Comparison of ENCODE assay signal across 25 cellular contexts in genomic region chr2:36469701-36470100, GRCh38.
DNase-seq lines count a peak whose midpoint lies in the region; ATAC-seq and TF ChIP-seq lines count a peak whose summit lies in the region.
"Had no signal": no experiment of that assay in that cellular context is flagged by ENCODE, and none has a peak within 500 bp of the region (broad histone marks: within the 10 kb centered on the region; RNA-seq: fewer than 3 reads in every experiment).

No MANE protein-coding gene starts in this region.

- peaks cover 46 to 62% of the 10 kb centered on the region in 2 experiments for H3K79me1 ChIP-seq in IMR-90 (ENCODE audit: low read depth in 1 of 2, low read length in 2 of 2)

- POLR2A ChIA-PET in IMR-90 (lab: Charles Lee; ENCODE audit: unreplicated experiment): no interaction called here

- H3K23ac ChIP-seq in IMR-90 (ENCODE audit: low read depth, low read length): no peak overlapping the region

- H2BK20ac ChIP-seq in IMR-90 (ENCODE audit: low read depth, low read length): no peak overlapping the region

- TF ChIP-seq CTCF in IMR-90 (conservative IDR thresholded peaks at IDR 0.05; ENCODE audit: low read depth, low read length): no peak
- TF ChIP-seq CTCF in brain microvascular endothelial cell (IDR thresholded peaks at IDR 0.05; ENCODE audit: low read depth, low read length, missing control alignments): no peak
- no peak for TF ChIP-seq CTCF in nephron (IDR thresholded peaks at IDR 0.05; ENCODE audit: unreplicated experiment in 3 of 3)
- TF ChIP-seq CTCF in tibial artery (IDR thresholded peaks at IDR 0.05): no peak
- TF ChIP-seq CTCF in adrenal gland (IDR thresholded peaks at IDR 0.05): no peak

- peak overlapping the region in 1 of 2 experiments; percentile 84; a peak in 1 of 4 replicates for H4K8ac ChIP-seq in IMR-90 (ENCODE audit: low read depth in 2 of 2, low read length in 2 of 2)

- dilution Hi-C loops in IMR-90 (cut with HindIII; ENCODE audit: low sequenced_read_pairs, unreplicated experiment): no loop called here

- H3K18ac ChIP-seq in IMR-90 (ENCODE audit: low read depth, low read length): peak overlapping the region; percentile 56; the same call in 1 of the 2 replicates

- no peak overlapping the region for H3K14ac ChIP-seq in IMR-90 (replicated peaks; ENCODE audit: low read depth, low read length)

- no peak for DNase-seq in IMR-90
- DNase-seq in brain microvascular endothelial cell: no peak
- DNase-seq in tibial artery: no peak
- DNase-seq in effector CD4-positive, alpha-beta T cell: no peak
- no peak for DNase-seq in Karpas-422
- DNase-seq in adrenal gland: no peak
- DNase-seq: activated naive CD4-positive, alpha-beta T cell treated with anti-CD3 and anti-CD28 coated beads, Interleukin-2, amount 10 ng/mL, durations not matched to agents 7 days and 5 days; activated T-cell treated with anti-CD3 and anti-CD28 coated beads, Interleukin-2, amount 50 U/mL, for 72 hours; AML-193; aorta; cerebellar nuclear complex; DMS79; erythroblast; kidney; NCI-H187; NCI-H226; OCI-M1; ovary; SHP77; stimulated activated CD4-positive, alpha-beta T cell treated with anti-CD3 and anti-CD28 coated beads, Interleukin-15, amount 100 ng/mL, for 24 hours; substantia nigra; T-cell had no signal

- ATAC-seq in IMR-90 (ENCODE audit: low read depth): no peak
- ATAC-seq: activated T-cell treated with anti-CD3 and anti-CD28 coated beads, Interleukin-2, amount 50 U/mL, for 72 hours; T-cell had no signal

- no peak overlapping the region for H4K91ac ChIP-seq in IMR-90 (ENCODE audit: insufficient read depth, low read depth, low read length)

- H4K5ac ChIP-seq in IMR-90 (ENCODE audit: low read depth, low read length): peak overlapping the region; percentile 76; the same call in 1 of the 2 replicates

- H3K4me1 ChIP-seq in IMR-90 (ENCODE audit: control insufficient read depth, insufficient read depth, low read length) (peaks cover 14% of the 10 kb centered on the region), tibial artery (peaks cover 0 to 64% (median 24%) of the 10 kb centered on the region in 4 donors), Karpas-422 (ENCODE audit: low read length) (no peaks in the 10 kb centered on the region), adrenal gland (replicated peaks in 1 of 2) (no peaks in the 10 kb centered on the region)

- peaks cover 13% of the 10 kb centered on the region for H3K9me1 ChIP-seq in IMR-90 (ENCODE audit: insufficient read depth, low read length)

- CTCF ChIA-PET in IMR-90 (lab: Yijun Ruan, JAX): no interaction called here

- no peak overlapping the region for H3K56ac ChIP-seq in IMR-90 (ENCODE audit: extremely low read depth, insufficient read depth, low read length)

- WGBS in IMR-90 (ENCODE audit: extremely low coverage in 2 of 2, insufficient read length in 1 of 2), 2 experiments: no CpG with 5 or more reads among the region's 3 CpGs
- 64 to 69% (median 67%) methylated on average over 3 of the region's 3 CpGs for WGBS in adrenal gland, 4 donors

- H4K20me1 ChIP-seq in IMR-90 (ENCODE audit: insufficient read depth, low read length): peaks cover 9% of the 10 kb centered on the region; the same call in 1 of the 2 replicates
- H4K20me1 ChIP-seq in Karpas-422 (ENCODE audit: insufficient read depth, low read depth, low read length): no peaks in the 10 kb centered on the region

- H3K27me3 Mint-ChIP-seq in nephron (ENCODE audit: low read depth): no peaks in the 10 kb centered on the region
- H3K27me3 Mint-ChIP-seq: activated naive CD4-positive, alpha-beta T cell treated with anti-CD3 and anti-CD28 coated beads, Interleukin-2, amount 10 ng/mL, durations not matched to agents 7 days and 5 days; T-cell had no signal

- peaks cover 15% of the 10 kb centered on the region for H3K9me3 ChIP-seq in IMR-90 (ENCODE audit: control insufficient read depth, insufficient read depth, low read length)
- H3K9me3 ChIP-seq in tibial artery: peaks cover 0 to 3% (median 0%) of the 10 kb centered on the region in 3 donors
- H3K9me3 ChIP-seq in Karpas-422 (ENCODE audit: low read length): no peaks in the 10 kb centered on the region; the same call in 1 of the 2 replicates
- no peaks in the 10 kb centered on the region for H3K9me3 ChIP-seq in adrenal gland (replicated peaks in 1 of 3)
- H3K9me3 ChIP-seq: ovary had no signal

- H3K4me2 ChIP-seq in IMR-90 (ENCODE audit: low read depth, low read length) (no peak overlapping the region), Karpas-422 (ENCODE audit: low read depth, low read length, poor library complexity, severe bottlenecking) (no peak overlapping the region)

- intact Hi-C loops in IMR-90 (cut with micrococcal nuclease): no loop called here
- intact Hi-C loops in tibial artery (cut with DNase I; ENCODE audit: low total_unique reads): no loop called here
- intact Hi-C loops in adrenal gland (cut with DNase I): loop anchor here in 1 of 2 donors (10.0 kb wide), 1 partner anchor 115 kb away; the partner anchor contains the start of gene CRIM1

- H3K4me1 Mint-ChIP-seq in nephron: peaks cover 18% of the 10 kb centered on the region
- H3K4me1 Mint-ChIP-seq: activated naive CD4-positive, alpha-beta T cell treated with anti-CD3 and anti-CD28 coated beads, Interleukin-2, amount 10 ng/mL, durations not matched to agents 7 days and 5 days; T-cell had no signal

- no peak overlapping the region for H3K9ac ChIP-seq in IMR-90 (ENCODE audit: low read depth, low read length)
- no peak overlapping the region for H3K9ac ChIP-seq in Karpas-422 (ENCODE audit: low read length)

- H3K27ac ChIP-seq in IMR-90 (ENCODE audit: insufficient read depth, low read length) (no peak overlapping the region; the same call in 1 of the 2 replicates), brain microvascular endothelial cell (peak overlapping the region; percentile 61), tibial artery (peak overlapping the region; percentile 69 to 79), Karpas-422 (ENCODE audit: low read length) (no peak overlapping the region), adrenal gland (no peak overlapping the region)
- H3K27ac ChIP-seq: ovary had no signal

- H2AK5ac ChIP-seq in IMR-90 (ENCODE audit: low read depth, low read length): no peak overlapping the region; the same call in none of the 2 replicates

- H2AK9ac ChIP-seq in IMR-90 (replicated peaks; ENCODE audit: low read depth, low read length, poor library complexity): no peak overlapping the region

- H2BK5ac ChIP-seq in IMR-90 (ENCODE audit: low read depth, low read length, poor library complexity, severe bottlenecking): peak overlapping the region; percentile 81

- no peak overlapping the region for H3K4me3 Mint-ChIP-seq in nephron
- H3K4me3 Mint-ChIP-seq: activated naive CD4-positive, alpha-beta T cell treated with anti-CD3 and anti-CD28 coated beads, Interleukin-2, amount 10 ng/mL, durations not matched to agents 7 days and 5 days; activated T-cell treated with anti-CD3 and anti-CD28 coated beads, Interleukin-2, amount 50 U/mL, for 72 hours; T-cell had no signal

- peaks cover under 1% of the 10 kb centered on the region for H3K9me3 Mint-ChIP-seq in nephron

- H2BK120ac ChIP-seq in IMR-90 (ENCODE audit: low read depth, low read length): peak overlapping the region; percentile 63; the same call in 1 of the 2 replicates

- H3K36me3 ChIP-seq in IMR-90 (ENCODE audit: control insufficient read depth, insufficient read depth, low read length) (peaks cover 42% of the 10 kb centered on the region), brain microvascular endothelial cell (replicated peaks) (peaks cover 29% of the 10 kb centered on the region), tibial artery (peaks cover 20 to 39% (median 25%) of the 10 kb centered on the region in 3 donors), Karpas-422 (ENCODE audit: insufficient read depth, low read length) (no peaks in the 10 kb centered on the region), adrenal gland (replicated peaks in 1 of 2) (no peaks in the 10 kb centered on the region)
- H3K36me3 ChIP-seq: ovary had no signal

- TF ChIP-seq RAD21 in IMR-90 (IDR thresholded peaks at IDR 0.05; ENCODE audit: low read length): no peak

- no TSS peak for BruUV-seq in IMR-90 (replicated peaks; lab: Mats Ljungman, UMichigan)

- H3K4me3 ChIP-seq in IMR-90 (ENCODE audit: insufficient read depth, low read depth, low read length): no peak overlapping the region
- H3K4me3 ChIP-seq in brain microvascular endothelial cell (ENCODE audit: low read depth, low read length): no peak overlapping the region
- no peak overlapping the region for H3K4me3 ChIP-seq in tibial artery
- H3K4me3 ChIP-seq in Karpas-422 (ENCODE audit: low read length): no peak overlapping the region
- H3K4me3 ChIP-seq in adrenal gland: no peak overlapping the region
- H3K4me3 ChIP-seq: lung, ovary, right atrium auricular region had no signal

- no peak overlapping the region for H2AFZ ChIP-seq in IMR-90 (replicated peaks; ENCODE audit: low read length, poor library complexity)
- H2AFZ ChIP-seq in Karpas-422 (ENCODE audit: low read length): no peak overlapping the region

- 0 out of 3 replicates have a peak overlapping the region, but pooled peaks have one; percentile 9 for H2BK15ac ChIP-seq in IMR-90 (ENCODE audit: low read depth, low read length)

- H3K79me2 ChIP-seq in Karpas-422 (ENCODE audit: low read length): no peaks in the 10 kb centered on the region

- TF ChIP-seq POLR2A in IMR-90 (IDR thresholded peaks at IDR 0.05; ENCODE audit: low read depth, low read length) (no peak; the same call in 1 of the 2 replicates), adrenal gland (IDR thresholded peaks at IDR 0.05) (no peak)

- peak overlapping the region; percentile 20; the same call in 1 of the 2 replicates for H3K4ac ChIP-seq in IMR-90 (ENCODE audit: low read depth, low read length)

- H3K9me2 ChIP-seq in Karpas-422 (replicated peaks; ENCODE audit: insufficient read depth, low read length): no peaks in the 10 kb centered on the region

- peaks cover 70% of the 10 kb centered on the region for H3K36me3 Mint-ChIP-seq in nephron (ENCODE audit: low read depth)
- H3K36me3 Mint-ChIP-seq: activated naive CD4-positive, alpha-beta T cell treated with anti-CD3 and anti-CD28 coated beads, Interleukin-2, amount 10 ng/mL, durations not matched to agents 7 days and 5 days had no signal

- H3K27ac Mint-ChIP-seq in nephron: peak overlapping the region in 2 of 3 experiments; percentile 13 to 34
- H3K27ac Mint-ChIP-seq: activated naive CD4-positive, alpha-beta T cell treated with anti-CD3 and anti-CD28 coated beads, Interleukin-2, amount 10 ng/mL, durations not matched to agents 7 days and 5 days; activated T-cell treated with anti-CD3 and anti-CD28 coated beads, Interleukin-2, amount 50 U/mL, for 72 hours; T-cell had no signal

- in situ Hi-C loops in IMR-90 (cut with MboI; ENCODE audit: low sequenced_read_pairs): no loop called here
- in situ Hi-C loops in brain microvascular endothelial cell (cut with HindIII; ENCODE audit: low pct_ligation_motif_present, low sequenced_read_pairs): no loop called here

- no peaks in the 10 kb centered on the region for H3K27me3 ChIP-seq in IMR-90 (ENCODE audit: control insufficient read depth, insufficient read depth, low read length)
- no peaks in the 10 kb centered on the region for H3K27me3 ChIP-seq in brain microvascular endothelial cell (replicated peaks)
- no peaks in the 10 kb centered on the region for H3K27me3 ChIP-seq in tibial artery
- no peaks in the 10 kb centered on the region for H3K27me3 ChIP-seq in Karpas-422 (ENCODE audit: low read length)
- H3K27me3 ChIP-seq in adrenal gland: no peaks in the 10 kb centered on the region
- H3K27me3 ChIP-seq: ovary, right atrium auricular region had no signal

TF ChIP-seq in IMR-90, 13 proteins besides CTCF, POLR2A, EP300 and RAD21 (continues in another document):
- no peak for TF ChIP-seq CHD1 (IDR thresholded peaks at IDR 0.05; ENCODE audit: low read depth, low read length)

Comparison
In these comparisons a context has a peak if more than half of its experiments do, and no peak if none do; other contexts are left out.
1. H3K27ac ChIP-seq: peak in brain microvascular endothelial cell (single experiment) and tibial artery (2 of 2); none in IMR-90 (single experiment), Karpas-422 (single experiment) and adrenal gland (0 of 5).